Comparison of ENCODE assay signal across 24 cellular contexts in genomic region chr18:63987743-63988142, GRCh38. TPM values are rescaled to one million over a fixed set of nuclear protein-coding genes. Genes with fewer than 3 reads are reported as not detected.
DNase-seq lines count a peak whose midpoint lies in the region; ATAC-seq and TF ChIP-seq lines count a peak whose summit lies in the region.
"Had no signal": no experiment of that assay in that cellular context is flagged by ENCODE, and none has a peak within 500 bp of the region (broad histone marks: within the 10 kb centered on the region; RNA-seq: fewer than 3 reads in every experiment).

No MANE protein-coding gene starts in this region.

- no peak overlapping the region for H3K4me3 Mint-ChIP-seq in activated CD4-positive, alpha-beta T cell treated with anti-CD3 and anti-CD28 coated beads, Interleukin-2, amount 10 ng/mL, durations not matched to agents 24 days and 14 days
- H3K4me3 Mint-ChIP-seq in activated CD4-positive, alpha-beta T cell treated with anti-CD3 and anti-CD28 coated beads for 36 hours, result no peak overlapping the region
- H3K4me3 Mint-ChIP-seq: CD8-positive, alpha-beta memory T cell; HFFc6 had no signal

- no peak overlapping the region for H3K9ac ChIP-seq in trophoblast cell (ENCODE audit: low read length)

- POLR2A ChIA-PET in activated CD4-positive, alpha-beta T cell treated with anti-CD3 and anti-CD28 coated beads for 36 hours (lab: Charles Lee), result no interaction called here

- intact Hi-C loops in activated CD4-positive, alpha-beta T cell treated with anti-CD3 and anti-CD28 coated beads, Interleukin-2, amount 10 ng/mL, durations not matched to agents 24 days and 14 days (cut with micrococcal nuclease), result no loop called here
- intact Hi-C loops in activated CD4-positive, alpha-beta T cell treated with anti-CD3 and anti-CD28 coated beads for 36 hours (cut with DNase I, micrococcal nuclease), result no loop called here

- peaks cover 22% of the 10 kb centered on the region for H3K36me3 Mint-ChIP-seq in activated CD4-positive, alpha-beta T cell treated with anti-CD3 and anti-CD28 coated beads, Interleukin-2, amount 10 ng/mL, durations not matched to agents 24 days and 14 days (ENCODE audit: low read depth)
- peaks cover 19% of the 10 kb centered on the region for H3K36me3 Mint-ChIP-seq in activated CD4-positive, alpha-beta T cell treated with anti-CD3 and anti-CD28 coated beads for 36 hours (ENCODE audit: low read depth)

- no peaks in the 10 kb centered on the region for H3K9me3 Mint-ChIP-seq in activated CD4-positive, alpha-beta T cell treated with anti-CD3 and anti-CD28 coated beads, Interleukin-2, amount 10 ng/mL, durations not matched to agents 24 days and 14 days
- H3K9me3 Mint-ChIP-seq in activated CD4-positive, alpha-beta T cell treated with anti-CD3 and anti-CD28 coated beads for 36 hours (ENCODE audit: low read depth), result no peaks in the 10 kb centered on the region
- H3K9me3 Mint-ChIP-seq: CD8-positive, alpha-beta memory T cell; HFFc6 had no signal

- H3K23ac ChIP-seq in trophoblast cell (ENCODE audit: low read length), result no peak overlapping the region

- H4K91ac ChIP-seq in trophoblast cell (ENCODE audit: low read depth, low read length), result no peak overlapping the region

- no peak overlapping the region for H4K12ac ChIP-seq in trophoblast cell (ENCODE audit: low read depth, low read length)

- no peak overlapping the region for H4K8ac ChIP-seq in trophoblast cell (ENCODE audit: low read depth, low read length)

- H3K27me3 Mint-ChIP-seq in activated CD4-positive, alpha-beta T cell treated with anti-CD3 and anti-CD28 coated beads, Interleukin-2, amount 10 ng/mL, durations not matched to agents 24 days and 14 days, result no peaks in the 10 kb centered on the region
- H3K27me3 Mint-ChIP-seq in activated CD4-positive, alpha-beta T cell treated with anti-CD3 and anti-CD28 coated beads for 36 hours, result no peaks in the 10 kb centered on the region
- H3K27me3 Mint-ChIP-seq: CD8-positive, alpha-beta memory T cell had no signal

- no peak for TF ChIP-seq CTCF in choroid plexus epithelial cell (conservative IDR thresholded peaks at IDR 0.05; ENCODE audit: low read depth, low read length)

- H3K27ac ChIP-seq in trophoblast cell (ENCODE audit: low read depth, low read length), result no peak overlapping the region
- H3K27ac ChIP-seq: Peyer's patch had no signal

- H3K4me2 ChIP-seq in trophoblast cell (ENCODE audit: low read length), result no peak overlapping the region

- CTCF ChIA-PET in activated CD4-positive, alpha-beta T cell treated with anti-CD3 and anti-CD28 coated beads for 36 hours (lab: Charles Lee), result interaction anchor here (0.6 to 0.8 kb wide), 2 partner anchors 108 to 1321 kb away, joined by 3 read pairs; no protein-coding TSS in a partner anchor

- no peak overlapping the region for H2BK12ac ChIP-seq in trophoblast cell (ENCODE audit: low read length)

- H2AK5ac ChIP-seq in trophoblast cell (ENCODE audit: low read length), result no peak overlapping the region

- H3K18ac ChIP-seq in trophoblast cell (ENCODE audit: low read length), result no peak overlapping the region

- DNase-seq in activated CD4-positive, alpha-beta T cell treated with anti-CD3 and anti-CD28 coated beads, Interleukin-2, amount 10 ng/mL, durations not matched to agents 24 days and 14 days, result peak; percentile 37
- DNase-seq in activated CD4-positive, alpha-beta T cell treated with anti-CD3 and anti-CD28 coated beads for 36 hours, result no peak
- peak; percentile 49 for DNase-seq in NOMO-1 treated with DMSO at 0.1 percent for 48 hours (lab: John Stamatoyannopoulos, UW; ENCODE audit: unreplicated experiment)
- peak; percentile 55 for DNase-seq in choroid plexus epithelial cell (ENCODE audit: low read depth)
- peak; percentile 3 to 55 for DNase-seq in trophoblast cell
- DNase-seq in NCI-H146 (lab: John Stamatoyannopoulos, UW), result no peak
- no peak for DNase-seq in ecto neural progenitor cell (ENCODE audit: low spot score)
- DNase-seq: 8988T; C1 segment of cervical spinal cord; CD8-positive, alpha-beta memory T cell; EL; GF-D8; H7; HFFc6; MG63; NCI-H1105 treated with DMSO at 0.1 percent for 48 hours; NCI-H1694; NCI-H2081 treated with DMSO at 0.1 percent for 48 hours; NCI-H446 treated with DMSO at 0.1 percent for 48 hours; NCI-H526 treated with DMSO at 0.1 percent for 48 hours; Peyer's patch had no signal

- H3K9me3 ChIP-seq in trophoblast cell (ENCODE audit: insufficient read depth, low read depth, low read length), result no peaks in the 10 kb centered on the region
- H3K9me3 ChIP-seq: MG63, Peyer's patch had no signal

- no peak overlapping the region for H2BK5ac ChIP-seq in trophoblast cell (ENCODE audit: low read depth, low read length, poor library complexity)

- H3K4me1 Mint-ChIP-seq in activated CD4-positive, alpha-beta T cell treated with anti-CD3 and anti-CD28 coated beads, Interleukin-2, amount 10 ng/mL, durations not matched to agents 24 days and 14 days, result no peaks in the 10 kb centered on the region
- H3K4me1 Mint-ChIP-seq in activated CD4-positive, alpha-beta T cell treated with anti-CD3 and anti-CD28 coated beads for 36 hours, result peaks cover 4% of the 10 kb centered on the region

- peaks cover 4% of the 10 kb centered on the region in 2 experiments for H3K36me3 ChIP-seq in trophoblast cell (ENCODE audit: control insufficient read depth in 1 of 2, insufficient read depth in 2 of 2, low read length in 2 of 2)
- H3K36me3 ChIP-seq: MG63 had no signal

- H3K79me2 ChIP-seq in trophoblast cell (ENCODE audit: control insufficient read depth, insufficient read depth, low read length, poor library complexity), result no peaks in the 10 kb centered on the region

- H3K4me3 ChIP-seq in choroid plexus epithelial cell (ENCODE audit: low read depth, low read length) (no peak overlapping the region), trophoblast cell (ENCODE audit: low read depth, low read length) (no peak overlapping the region)
- H3K4me3 ChIP-seq: MG63, Peyer's patch had no signal

- no peak overlapping the region for H3K4ac ChIP-seq in trophoblast cell (ENCODE audit: low read depth, low read length)

- no peak overlapping the region for H2BK120ac ChIP-seq in trophoblast cell (ENCODE audit: insufficient read depth, low read length, poor library complexity)

- H3K27me3 ChIP-seq in trophoblast cell (ENCODE audit: insufficient read depth, low read length), result no peaks in the 10 kb centered on the region
- H3K27me3 ChIP-seq: MG63, Peyer's patch had no signal

- H3K4me1 ChIP-seq in trophoblast cell (ENCODE audit: control insufficient read depth in 1 of 2, insufficient read depth in 2 of 2, low read length in 2 of 2), result peaks cover 0 to under 1% of the 10 kb centered on the region in 2 experiments
- H3K4me1 ChIP-seq: Peyer's patch had no signal

- H2AFZ ChIP-seq in trophoblast cell (ENCODE audit: insufficient read depth, low read length, poor library complexity), result no peak overlapping the region

- H3K79me1 ChIP-seq in trophoblast cell (ENCODE audit: low read length), result no peaks in the 10 kb centered on the region

- WGBS in trophoblast cell (ENCODE audit: extremely low coverage, insufficient coverage, insufficient read length), result no CpG with 5 or more reads among the region's 2 CpGs

- H3K27ac Mint-ChIP-seq in activated CD4-positive, alpha-beta T cell treated with anti-CD3 and anti-CD28 coated beads, Interleukin-2, amount 10 ng/mL, durations not matched to agents 24 days and 14 days, result no peak overlapping the region
- H3K27ac Mint-ChIP-seq in activated CD4-positive, alpha-beta T cell treated with anti-CD3 and anti-CD28 coated beads for 36 hours, result no peak overlapping the region
- H3K27ac Mint-ChIP-seq: HFFc6 had no signal

- no peak overlapping the region for H3K14ac ChIP-seq in trophoblast cell (ENCODE audit: low read length)

- no peak for ATAC-seq in activated CD4-positive, alpha-beta T cell treated with anti-CD3 and anti-CD28 coated beads for 36 hours
- no peak for ATAC-seq in GM19328 (IDR thresholded peaks at IDR 0.05; ENCODE audit: unreplicated experiment)
- ATAC-seq: SK-N-SH treated with all-trans-retinoic acid at 6 μM for 48 hours had no signal

RNA-seq across cellular contexts. Expression of gene SERPINB8, which starts 17.9 kb away (rescaled TPM):
- total RNA-seq in activated CD4-positive, alpha-beta T cell treated with anti-CD3 and anti-CD28 coated beads, Interleukin-2, amount 10 ng/mL, durations not matched to agents 24 days and 14 days, result 22.0 and 25.5 TPM in 2 replicates
- total RNA-seq in activated CD4-positive, alpha-beta T cell treated with anti-CD3 and anti-CD28 coated beads for 36 hours, result 10 to 100 TPM; 16.0 to 17.1 TPM
- 8.4 and 9.5 TPM in 2 replicates for polyA plus RNA-seq in trophoblast cell (2013)

RNA-seq across cellular contexts. Expression of gene HMSD, which starts 38.6 kb away (rescaled TPM):
- 16.8 and 25.0 TPM in 2 replicates for total RNA-seq in activated CD4-positive, alpha-beta T cell treated with anti-CD3 and anti-CD28 coated beads, Interleukin-2, amount 10 ng/mL, durations not matched to agents 24 days and 14 days
- total RNA-seq in activated CD4-positive, alpha-beta T cell treated with anti-CD3 and anti-CD28 coated beads for 36 hours, result 10 to 100 TPM; 18.8 to 26.7 TPM
- polyA plus RNA-seq in trophoblast cell (2013), result 0.04 and 0.12 TPM in 2 replicates
- total RNA-seq: LHCN-M2, Peyer's patch had no signal
- polyA plus RNA-seq: CD8-positive, alpha-beta memory T cell had no signal

Comparison
In these comparisons a context has a peak if more than half of its experiments do, and no peak if none do; other contexts are left out.
1. DNase-seq: peak in activated CD4-positive, alpha-beta T cell treated with anti-CD3 and anti-CD28 coated beads, Interleukin-2, amount 10 ng/mL, durations not matched to agents 24 days and 14 days (single experiment), NOMO-1 treated with DMSO at 0.1 percent for 48 hours (single experiment), choroid plexus epithelial cell (single experiment) and trophoblast cell (2 of 2); none in activated CD4-positive, alpha-beta T cell treated with anti-CD3 and anti-CD28 coated beads for 36 hours (single experiment), NCI-H146 (single experiment) and ecto neural progenitor cell (single experiment).